16 cellular contexts compared by ENCODE assay signal in genomic region chr18:9140984-9141383, GRCh38. TPM values are rescaled to one million over a fixed set of nuclear protein-coding genes. Genes with fewer than 3 reads are reported as not detected.
DNase-seq lines count a peak whose midpoint lies in the region; ATAC-seq and TF ChIP-seq lines count a peak whose summit lies in the region.
"Had no signal": no experiment of that assay in that cellular context is flagged by ENCODE, and none has a peak within 500 bp of the region (broad histone marks: within the 10 kb centered on the region; RNA-seq: fewer than 3 reads in every experiment).

No MANE protein-coding gene starts in this region.

- ATAC-seq in effector memory CD8-positive, alpha-beta T cell (replicated peaks), result no peak
- ATAC-seq: HCT116, heart right ventricle, SK-N-SH treated with all-trans-retinoic acid at 6 μM for 48 hours had no signal

- POLR2A ChIA-PET in OCI-LY7 (lab: Charles Lee), result interaction anchor here (0.7 to 5.0 kb wide), 8 partner anchors 11 to 76 kb away, joined by 3 to 49 read pairs (median 6); partner anchors contain the start of gene NDUFV2

- H3K9me3 ChIP-seq in OCI-LY7 (ENCODE audit: low read length) (0 out of 2 replicates have a peak, but pooled peaks cover 5% of the 10 kb centered on the region), skeletal muscle satellite cell (replicated peaks; ENCODE audit: low read length) (no peaks in the 10 kb centered on the region)
- H3K9me3 ChIP-seq: heart right ventricle, left ventricle myocardium inferior, prostate gland had no signal

- H3K9me3 Mint-ChIP-seq in T-helper 1 cell treated with Interleukin-12 subunit alpha and Interleukin-12 subunit beta and Interleukin-4 antibody, amounts not matched to agents 30 μg/mL and 1 μg/mL, for 36 hours, result no peaks in the 10 kb centered on the region
- H3K9me3 Mint-ChIP-seq in effector memory CD8-positive, alpha-beta T cell, result no peaks in the 10 kb centered on the region

- H3K4me1 Mint-ChIP-seq in T-helper 1 cell treated with Interleukin-12 subunit alpha and Interleukin-12 subunit beta and Interleukin-4 antibody, amounts not matched to agents 30 μg/mL and 1 μg/mL, for 36 hours (ENCODE audit: low read depth), result peaks cover 60% of the 10 kb centered on the region
- H3K4me1 Mint-ChIP-seq in effector memory CD8-positive, alpha-beta T cell (ENCODE audit: low read depth in 2 of 2), result peaks cover 52 to 65% of the 10 kb centered on the region in 2 donors

- H3K79me2 ChIP-seq in OCI-LY7 (ENCODE audit: insufficient read depth, low read depth, low read length), result peaks cover 85% of the 10 kb centered on the region

- no peak overlapping the region for H2AFZ ChIP-seq in OCI-LY7 (ENCODE audit: low read length)

- H3K27me3 ChIP-seq in skeletal muscle satellite cell (ENCODE audit: control insufficient read depth, insufficient read depth, low read length), result no peaks in the 10 kb centered on the region
- H3K27me3 ChIP-seq: heart right ventricle had no signal

- peak overlapping the region; percentile 85 for H3K4me3 Mint-ChIP-seq in T-helper 1 cell treated with Interleukin-12 subunit alpha and Interleukin-12 subunit beta and Interleukin-4 antibody, amounts not matched to agents 30 μg/mL and 1 μg/mL, for 36 hours
- peak overlapping the region; percentile 83 to 84 for H3K4me3 Mint-ChIP-seq in effector memory CD8-positive, alpha-beta T cell

- peaks cover 14% of the 10 kb centered on the region for H3K36me3 Mint-ChIP-seq in T-helper 1 cell treated with Interleukin-12 subunit alpha and Interleukin-12 subunit beta and Interleukin-4 antibody, amounts not matched to agents 30 μg/mL and 1 μg/mL, for 36 hours (ENCODE audit: low read depth)
- H3K36me3 Mint-ChIP-seq in effector memory CD8-positive, alpha-beta T cell (ENCODE audit: insufficient read depth), result peaks cover 43% of the 10 kb centered on the region

- H3K4me3 ChIP-seq in OCI-LY7 (ENCODE audit: low read depth, low read length, poor library complexity, severe bottlenecking) (peak overlapping the region; percentile 84), skeletal muscle satellite cell (ENCODE audit: low read length) (no peak overlapping the region)
- H3K4me3 ChIP-seq: prostate gland had no signal

- no peaks in the 10 kb centered on the region for H3K27me3 Mint-ChIP-seq in T-helper 1 cell treated with Interleukin-12 subunit alpha and Interleukin-12 subunit beta and Interleukin-4 antibody, amounts not matched to agents 30 μg/mL and 1 μg/mL, for 36 hours (ENCODE audit: low read depth)
- H3K27me3 Mint-ChIP-seq in effector memory CD8-positive, alpha-beta T cell, result no peaks in the 10 kb centered on the region

- CTCF ChIA-PET in OCI-LY7 (lab: Charles Lee; ENCODE audit: unreplicated experiment), result no interaction called here

- H3K9me2 ChIP-seq in OCI-LY7 (ENCODE audit: insufficient read depth, low read length), result no peaks in the 10 kb centered on the region

- H3K27ac Mint-ChIP-seq in T-helper 1 cell treated with Interleukin-12 subunit alpha and Interleukin-12 subunit beta and Interleukin-4 antibody, amounts not matched to agents 30 μg/mL and 1 μg/mL, for 36 hours, result peak overlapping the region; percentile 91
- peak overlapping the region; percentile 90 to 93 for H3K27ac Mint-ChIP-seq in effector memory CD8-positive, alpha-beta T cell

- no peak overlapping the region for H3K27ac ChIP-seq in OCI-LY7 (ENCODE audit: low read depth, low read length, poor library complexity, severe bottlenecking)
- H3K27ac ChIP-seq: 22Rv1, left ventricle myocardium inferior had no signal

- no peak for DNase-seq in T-helper 1 cell
- DNase-seq in OCI-LY7 (ENCODE audit: low spot score), result no peak
- no peak for DNase-seq in effector memory CD8-positive, alpha-beta T cell
- DNase-seq in medulla oblongata (ENCODE audit: extremely low spot score), result no peak
- no peak for DNase-seq in NCI-H1436 treated with DMSO at 0.1 percent for 48 hours (lab: John Stamatoyannopoulos, UW)
- no peak for DNase-seq in stimulated activated CD4-positive, alpha-beta T cell treated with anti-CD3 and anti-CD28 coated beads, Interleukin-15, amount 100 ng/mL, for 24 hours
- DNase-seq: DMS53, heart right ventricle, left ventricle myocardium inferior, NCI-H2029 had no signal

- H3K4me1 ChIP-seq in OCI-LY7 (ENCODE audit: insufficient read depth, low read length, poor library complexity, severe bottlenecking), result peaks cover 57% of the 10 kb centered on the region
- H3K4me1 ChIP-seq in skeletal muscle satellite cell (ENCODE audit: control insufficient read depth, insufficient read depth, low read length), result peaks cover 34% of the 10 kb centered on the region

- TF ChIP-seq CTCF in OCI-LY7 (conservative IDR thresholded peaks at IDR 0.05; ENCODE audit: low read length), result no peak

- H3K36me3 ChIP-seq in OCI-LY7 (ENCODE audit: insufficient read depth, low read length), result peaks cover 17% of the 10 kb centered on the region
- no peaks in the 10 kb centered on the region for H3K36me3 ChIP-seq in skeletal muscle satellite cell (ENCODE audit: insufficient read depth, low read length)
- H3K36me3 ChIP-seq: heart right ventricle, left ventricle myocardium inferior, prostate gland had no signal

- peak overlapping the region; percentile 18 for H3K9ac ChIP-seq in skeletal muscle satellite cell (ENCODE audit: low read depth, low read length)

- H3K4me2 ChIP-seq in OCI-LY7 (ENCODE audit: low read length) (peak overlapping the region; percentile 97), skeletal muscle satellite cell (ENCODE audit: low read length) (peak overlapping the region; percentile 79)

- intact Hi-C loops in OCI-LY7 (cut with micrococcal nuclease; ENCODE audit: unreplicated experiment), result no loop called here

- peaks cover 21% of the 10 kb centered on the region for H4K20me1 ChIP-seq in OCI-LY7 (ENCODE audit: insufficient read depth, low read length)

- no TSS peak for BruUV-seq in OCI-LY7 (replicated peaks; lab: Mats Ljungman, UMichigan)

RNA-seq across cellular contexts. Expression of gene ANKRD12, which starts 4.4 kb away (rescaled TPM):
- total RNA-seq in OCI-LY7 (2014; rRNA removed; shearing (Covaris generic)), result 65.9 and 74.5 TPM in 2 replicates
- total RNA-seq in OCI-LY7 (2022), result 66.5 and 67.0 TPM in 2 replicates
- total RNA-seq in skeletal muscle satellite cell (2012; rRNA removed), result 15.1 and 17.5 TPM in 2 replicates

RNA-seq across cellular contexts. Expression of gene NDUFV2, which starts 38.5 kb away (rescaled TPM):
- 145 and 185 TPM in 2 replicates for total RNA-seq in OCI-LY7 (2014; rRNA removed; shearing (Covaris generic))
- 201 and 213 TPM in 2 replicates for total RNA-seq in OCI-LY7 (2022)
- total RNA-seq in skeletal muscle satellite cell (2012; rRNA removed), result 150 and 225 TPM in 2 replicates
